In the genomic region with DNA sequence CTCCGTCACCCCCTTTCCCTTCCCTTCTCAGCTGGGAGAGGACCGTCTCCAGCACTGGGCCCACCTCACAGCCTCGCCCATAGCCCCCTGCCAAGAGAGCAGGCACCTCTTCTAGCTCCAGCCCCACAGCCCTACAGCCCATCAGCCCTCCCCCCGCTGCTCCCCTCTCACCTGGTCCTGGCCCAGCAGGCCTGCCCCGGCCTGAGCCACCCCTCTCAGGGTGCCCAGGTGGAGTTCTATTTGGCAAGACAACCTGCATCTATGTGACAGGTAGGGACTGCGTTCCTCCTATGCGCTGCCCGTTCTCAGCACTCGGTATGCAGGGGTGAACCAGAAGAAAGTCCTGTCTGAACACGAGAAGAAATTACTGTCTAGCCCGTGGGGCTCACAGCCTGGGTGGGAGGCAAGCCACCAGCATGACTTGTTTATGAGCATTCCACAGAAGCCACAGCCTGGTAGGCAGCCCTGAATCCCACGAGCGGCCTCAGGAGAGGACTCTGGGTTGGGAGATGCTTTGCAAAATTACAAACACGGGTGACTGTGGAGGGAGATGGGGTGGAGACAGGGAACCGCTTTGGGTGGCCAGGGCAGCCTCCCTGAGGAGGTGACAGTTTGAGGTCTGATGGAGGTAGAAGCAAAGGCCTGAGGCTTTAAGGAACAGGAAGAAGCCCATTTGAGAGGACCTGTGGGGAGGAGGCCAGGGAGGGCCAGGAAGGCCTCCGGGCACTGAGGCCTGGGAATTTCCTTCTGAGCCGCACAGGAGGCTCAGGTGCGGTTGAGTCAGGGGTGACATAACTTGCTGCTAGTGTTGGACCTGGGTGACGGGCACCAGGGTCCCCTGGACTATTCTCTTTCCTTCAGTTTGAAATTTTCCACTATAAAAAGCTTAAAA, we compare ENCODE assay signal across 10 cellular contexts. TPM values are rescaled to one million over a fixed set of nuclear protein-coding genes. Genes with fewer than 3 reads are reported as not detected.
DNase-seq lines count a peak whose midpoint lies in the region; ATAC-seq and TF ChIP-seq lines count a peak whose summit lies in the region.
"Had no signal": no experiment of that assay in that cellular context is flagged by ENCODE, and none has a peak within 500 bp of the region (broad histone marks: within the 10 kb centered on the region; RNA-seq: fewer than 3 reads in every experiment).

No MANE protein-coding gene starts in this region.

- peaks cover 34% of the 10 kb centered on the region for H3K4me1 Mint-ChIP-seq in GM23338
- peaks cover 39% of the 10 kb centered on the region for H3K4me1 Mint-ChIP-seq in stimulated activated effector memory CD8-positive, alpha-beta T cell treated with anti-CD3 and anti-CD28 coated beads, Interleukin-12 subunit alpha, Interleukin-12 subunit beta, amount 100 ng/mL, for 72 hours

- H3K27me3 Mint-ChIP-seq in GM23338 (ENCODE audit: insufficient read depth, low read depth, poor library complexity) = peaks cover 11% of the 10 kb centered on the region

- H3K36me3 ChIP-seq in GM23338 (ENCODE audit: insufficient read depth) (no peaks in the 10 kb centered on the region), WERI-Rb-1 (no peaks in the 10 kb centered on the region), right atrium auricular region (peaks cover 4% of the 10 kb centered on the region)
- H3K36me3 ChIP-seq: HAP-1 had no signal

- TF ChIP-seq CTCF in GM23338 (conservative IDR thresholded peaks at IDR 0.05; ENCODE audit: low read depth in 2 of 2) (no peak), WERI-Rb-1 (IDR thresholded peaks at IDR 0.05; ENCODE audit: low read depth, low read length) (no peak), right atrium auricular region (IDR thresholded peaks at IDR 0.05) (no peak)

- H4K20me1 ChIP-seq in GM23338 (replicated peaks; ENCODE audit: insufficient read depth) = no peaks in the 10 kb centered on the region; the same call in 1 of the 2 replicates

- H3K4me3 ChIP-seq in GM23338 = peak overlapping the region; percentile 88; the same call in 1 of the 2 replicates
- H3K4me3 ChIP-seq in WERI-Rb-1 (ENCODE audit: low read depth, low read length) = peak overlapping the region; percentile 50; the same call in 1 of the 2 replicates
- no peak overlapping the region for H3K4me3 ChIP-seq in right atrium auricular region

- no peaks in the 10 kb centered on the region for H3K36me3 Mint-ChIP-seq in GM23338 (ENCODE audit: low read depth)
- H3K36me3 Mint-ChIP-seq in stimulated activated effector memory CD8-positive, alpha-beta T cell treated with anti-CD3 and anti-CD28 coated beads, Interleukin-12 subunit alpha, Interleukin-12 subunit beta, amount 100 ng/mL, for 72 hours = peaks cover 33% of the 10 kb centered on the region

- no peak for DNase-seq in GM23338 (ENCODE audit: low spot score)
- no peak for DNase-seq in WERI-Rb-1
- DNase-seq in right atrium auricular region (ENCODE audit: low spot score) = no peak
- no peak for DNase-seq in stimulated activated effector memory CD8-positive, alpha-beta T cell treated with anti-CD3 and anti-CD28 coated beads, Interleukin-12 subunit alpha, Interleukin-12 subunit beta, amount 100 ng/mL, for 72 hours (ENCODE audit: low spot score in 2 of 2)
- no peak for DNase-seq in NCI-H446 (lab: John Stamatoyannopoulos, UW)
- no peak for DNase-seq in HCEC 1CT
- DNase-seq in RPMI8226 = no peak
- DNase-seq: stimulated activated CD4-positive, alpha-beta T cell treated with anti-CD3 and anti-CD28 coated beads, Interleukin-12 subunit alpha, Interleukin-12 subunit beta, amount 100 ng/mL, for 4 hours had no signal

- H3K27ac Mint-ChIP-seq in GM23338 = no peak overlapping the region
- H3K27ac Mint-ChIP-seq in stimulated activated effector memory CD8-positive, alpha-beta T cell treated with anti-CD3 and anti-CD28 coated beads, Interleukin-12 subunit alpha, Interleukin-12 subunit beta, amount 100 ng/mL, for 72 hours = peak overlapping the region; percentile 72

- H3K27me3 ChIP-seq in GM23338 (ENCODE audit: insufficient read depth) (no peaks in the 10 kb centered on the region), WERI-Rb-1 (ENCODE audit: insufficient read depth, low read depth, severe bottlenecking) (no peaks in the 10 kb centered on the region), right atrium auricular region (no peaks in the 10 kb centered on the region)

- ATAC-seq in GM23338 (no peak), GM21526 (IDR thresholded peaks at IDR 0.05; ENCODE audit: low FRiP score, unreplicated experiment) (no peak)
- ATAC-seq in stimulated activated effector memory CD8-positive, alpha-beta T cell treated with anti-CD3 and anti-CD28 coated beads, Interleukin-12 subunit alpha, Interleukin-12 subunit beta, amount 100 ng/mL, for 72 hours = no peak

- H3K79me2 ChIP-seq in GM23338 (replicated peaks; ENCODE audit: insufficient read depth) = peaks cover 17% of the 10 kb centered on the region; the same call in 1 of the 2 replicates

- H3K9me3 Mint-ChIP-seq in GM23338 = no peaks in the 10 kb centered on the region
- H3K9me3 Mint-ChIP-seq in stimulated activated effector memory CD8-positive, alpha-beta T cell treated with anti-CD3 and anti-CD28 coated beads, Interleukin-12 subunit alpha, Interleukin-12 subunit beta, amount 100 ng/mL, for 72 hours = no peaks in the 10 kb centered on the region

- 0 out of 2 replicates have a peak, but pooled peaks cover 7% of the 10 kb centered on the region for H3F3A ChIP-seq in GM23338 (replicated peaks; ENCODE audit: low read depth)

- H3K4me1 ChIP-seq in GM23338 (ENCODE audit: insufficient read depth) (peaks cover 10% of the 10 kb centered on the region), right atrium auricular region (peaks cover 0 to 69% of the 10 kb centered on the region in 2 donors)

- H3K4me2 ChIP-seq in GM23338 = peak overlapping the region; percentile 89; the same call in 1 of the 2 replicates

- H3K9me3 ChIP-seq in WERI-Rb-1 (ENCODE audit: severe bottlenecking) (no peaks in the 10 kb centered on the region), right atrium auricular region (no peaks in the 10 kb centered on the region)
- H3K9me3 ChIP-seq: HAP-1 had no signal

- no peak overlapping the region for H3K27ac ChIP-seq in GM23338 (ENCODE audit: low read depth)
- no peak overlapping the region for H3K27ac ChIP-seq in WERI-Rb-1
- peak overlapping the region; percentile 94 to 96 for H3K27ac ChIP-seq in right atrium auricular region

- H3K4me3 Mint-ChIP-seq in GM23338 = peak overlapping the region; percentile 69
- peak overlapping the region; percentile 88 for H3K4me3 Mint-ChIP-seq in stimulated activated effector memory CD8-positive, alpha-beta T cell treated with anti-CD3 and anti-CD28 coated beads, Interleukin-12 subunit alpha, Interleukin-12 subunit beta, amount 100 ng/mL, for 72 hours

- H3K9me2 ChIP-seq in GM23338 (ENCODE audit: insufficient read depth) = no peaks in the 10 kb centered on the region

- H2AFZ ChIP-seq in GM23338 = no peak overlapping the region

TF ChIP-seq in GM23338, 12 proteins besides CTCF, POLR2A, EP300 and RAD21 (continues in another document):
- TF ChIP-seq, protein P1, sequence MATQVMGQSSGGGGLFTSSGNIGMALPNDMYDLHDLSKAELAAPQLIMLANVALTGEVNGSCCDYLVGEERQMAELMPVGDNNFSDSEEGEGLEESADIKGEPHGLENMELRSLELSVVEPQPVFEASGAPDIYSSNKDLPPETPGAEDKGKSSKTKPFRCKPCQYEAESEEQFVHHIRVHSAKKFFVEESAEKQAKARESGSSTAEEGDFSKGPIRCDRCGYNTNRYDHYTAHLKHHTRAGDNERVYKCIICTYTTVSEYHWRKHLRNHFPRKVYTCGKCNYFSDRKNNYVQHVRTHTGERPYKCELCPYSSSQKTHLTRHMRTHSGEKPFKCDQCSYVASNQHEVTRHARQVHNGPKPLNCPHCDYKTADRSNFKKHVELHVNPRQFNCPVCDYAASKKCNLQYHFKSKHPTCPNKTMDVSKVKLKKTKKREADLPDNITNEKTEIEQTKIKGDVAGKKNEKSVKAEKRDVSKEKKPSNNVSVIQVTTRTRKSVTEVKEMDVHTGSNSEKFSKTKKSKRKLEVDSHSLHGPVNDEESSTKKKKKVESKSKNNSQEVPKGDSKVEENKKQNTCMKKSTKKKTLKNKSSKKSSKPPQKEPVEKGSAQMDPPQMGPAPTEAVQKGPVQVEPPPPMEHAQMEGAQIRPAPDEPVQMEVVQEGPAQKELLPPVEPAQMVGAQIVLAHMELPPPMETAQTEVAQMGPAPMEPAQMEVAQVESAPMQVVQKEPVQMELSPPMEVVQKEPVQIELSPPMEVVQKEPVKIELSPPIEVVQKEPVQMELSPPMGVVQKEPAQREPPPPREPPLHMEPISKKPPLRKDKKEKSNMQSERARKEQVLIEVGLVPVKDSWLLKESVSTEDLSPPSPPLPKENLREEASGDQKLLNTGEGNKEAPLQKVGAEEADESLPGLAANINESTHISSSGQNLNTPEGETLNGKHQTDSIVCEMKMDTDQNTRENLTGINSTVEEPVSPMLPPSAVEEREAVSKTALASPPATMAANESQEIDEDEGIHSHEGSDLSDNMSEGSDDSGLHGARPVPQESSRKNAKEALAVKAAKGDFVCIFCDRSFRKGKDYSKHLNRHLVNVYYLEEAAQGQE (IDR thresholded peaks at IDR 0.05; ENCODE audit: unreplicated experiment) = no peak
- TF ChIP-seq CREB1 (CRISPR knock-in tag; IDR thresholded peaks at IDR 0.05; ENCODE audit: low read depth) (no peak), STAT1 (IDR thresholded peaks at IDR 0.05; ENCODE audit: unreplicated experiment) (no peak), JUNB (IDR thresholded peaks at IDR 0.05; ENCODE audit: unreplicated experiment) (no peak), EZH2phosphoT487 (IDR thresholded peaks at IDR 0.05; ENCODE audit: unreplicated experiment) (no peak), ZNF114 (CRISPR knock-in tag; IDR thresholded peaks at IDR 0.05) (no peak)
- TF ChIP-seq, protein P2, sequence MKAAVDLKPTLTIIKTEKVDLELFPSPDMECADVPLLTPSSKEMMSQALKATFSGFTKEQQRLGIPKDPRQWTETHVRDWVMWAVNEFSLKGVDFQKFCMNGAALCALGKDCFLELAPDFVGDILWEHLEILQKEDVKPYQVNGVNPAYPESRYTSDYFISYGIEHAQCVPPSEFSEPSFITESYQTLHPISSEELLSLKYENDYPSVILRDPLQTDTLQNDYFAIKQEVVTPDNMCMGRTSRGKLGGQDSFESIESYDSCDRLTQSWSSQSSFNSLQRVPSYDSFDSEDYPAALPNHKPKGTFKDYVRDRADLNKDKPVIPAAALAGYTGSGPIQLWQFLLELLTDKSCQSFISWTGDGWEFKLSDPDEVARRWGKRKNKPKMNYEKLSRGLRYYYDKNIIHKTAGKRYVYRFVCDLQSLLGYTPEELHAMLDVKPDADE (IDR thresholded peaks at IDR 0.05) = no peak

RNA-seq across cellular contexts. Expression of a gene that starts 1.2 kb away (rescaled TPM):
- total RNA-seq in GM23338 (2014; rRNA removed; shearing (Covaris generic)) = 16.0 and 25.1 TPM in 2 replicates
- 10.1 and 12.1 TPM in 2 replicates for polyA plus RNA-seq in GM23338 (2016; fragmentation: Nextera tagmentation; extraction: Ambion mirVana)
- total RNA-seq in right atrium auricular region = 10 to 100 TPM; 32.4 to 86.3 TPM

RNA-seq across cellular contexts. Expression of a gene that starts 51.0 kb away (rescaled TPM):
- 13.0 and 17.2 TPM in 2 replicates for total RNA-seq in GM23338 (2014; rRNA removed; shearing (Covaris generic))
- polyA plus RNA-seq in GM23338 (2016; fragmentation: Nextera tagmentation; extraction: Ambion mirVana) = 8.4 and 11.4 TPM in 2 replicates
- total RNA-seq in right atrium auricular region = 10 to 100 TPM; 47.9 to 61.4 TPM

RNA-seq across cellular contexts. Expression of a gene that starts 58.0 kb away (rescaled TPM):
- total RNA-seq in GM23338 (2014; rRNA removed; shearing (Covaris generic)) = 35.5 and 37.2 TPM in 2 replicates
- polyA plus RNA-seq in GM23338 (2016; fragmentation: Nextera tagmentation; extraction: Ambion mirVana) = 58.3 and 62.0 TPM in 2 replicates
- 10 to 100 TPM; 36.3 to 40.8 TPM for total RNA-seq in right atrium auricular region

Comparison
In these comparisons a context has a peak if more than half of its experiments do, and no peak if none do; other contexts are left out.
1. H3K27ac ChIP-seq: peak in right atrium auricular region (2 of 2); none in GM23338 (single experiment) and WERI-Rb-1 (single experiment).
2. H3K4me3 ChIP-seq: peak in GM23338 (single experiment) and WERI-Rb-1 (single experiment); none in right atrium auricular region (0 of 2).